In the genomic region with DNA sequence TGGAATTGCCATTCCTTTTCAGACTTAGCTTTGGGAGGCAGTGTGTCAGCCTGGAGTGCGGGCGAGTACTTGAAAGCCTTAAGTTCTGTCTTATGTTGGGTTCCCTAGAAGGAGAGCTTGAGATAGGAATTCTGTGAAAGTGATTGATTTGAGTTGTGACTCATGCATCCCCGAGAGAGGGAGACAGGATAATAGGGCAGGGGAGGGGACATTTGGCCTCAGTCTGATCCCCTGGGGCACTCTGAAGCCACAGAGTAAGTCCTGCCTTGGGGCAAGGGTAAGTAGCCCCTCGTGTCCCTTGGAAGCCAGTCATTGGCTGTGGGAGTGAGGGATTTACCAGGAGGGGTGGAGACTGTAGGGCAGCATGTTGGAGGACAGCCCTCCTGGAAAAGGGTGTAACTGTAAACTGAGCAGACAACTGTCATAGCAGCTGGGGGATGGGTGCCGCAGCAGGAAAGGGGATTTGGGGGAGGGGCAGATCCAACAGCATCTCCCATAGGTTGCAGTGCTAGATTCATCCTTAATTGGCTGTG, we compare ENCODE assay signal across 9 cellular contexts. TPM values are rescaled to one million over a fixed set of nuclear protein-coding genes. Genes with fewer than 3 reads are reported as not detected.
DNase-seq lines count a peak whose midpoint lies in the region; ATAC-seq and TF ChIP-seq lines count a peak whose summit lies in the region.
"Had no signal": no experiment of that assay in that cellular context is flagged by ENCODE, and none has a peak within 500 bp of the region (broad histone marks: within the 10 kb centered on the region; RNA-seq: fewer than 3 reads in every experiment).

No MANE protein-coding gene starts in this region.

- H3K4me3 Mint-ChIP-seq in HFFc6, result no peak overlapping the region
- H3K4me3 Mint-ChIP-seq: T-helper 1 cell treated with Interleukin-12 subunit alpha and Interleukin-12 subunit beta and Interleukin-4 antibody, amounts not matched to agents 30 μg/mL and 1 μg/mL, for 36 hours had no signal

- no peak for TF ChIP-seq POLR2A in stomach (IDR thresholded peaks at IDR 0.05)

- TF ChIP-seq CTCF in RWPE2 (IDR thresholded peaks at IDR 0.05; ENCODE audit: poor library complexity, severe bottlenecking) (no peak), heart right ventricle (IDR thresholded peaks at IDR 0.05) (no peak), stomach (IDR thresholded peaks at IDR 0.05) (no peak), HFFc6 (IDR thresholded peaks at IDR 0.05) (no peak)

- no peaks in the 10 kb centered on the region for H3K36me3 Mint-ChIP-seq in HFFc6 (ENCODE audit: low read depth)

- H3K9me3 Mint-ChIP-seq in HFFc6, result peaks cover 10% of the 10 kb centered on the region

- peaks cover 22% of the 10 kb centered on the region for H3K4me1 ChIP-seq in HUES48 (ENCODE audit: control insufficient read depth, insufficient read depth, low read length)
- H3K4me1 ChIP-seq in RWPE2 (ENCODE audit: insufficient read depth, poor library complexity, severe bottlenecking), result peaks cover 51% of the 10 kb centered on the region
- H3K4me1 ChIP-seq in heart right ventricle, result peaks cover 4 to 55% (median 26%) of the 10 kb centered on the region in 9 donors
- H3K4me1 ChIP-seq in stomach, result peaks cover 10 to 21% (median 16%) of the 10 kb centered on the region in 4 donors

- H3K27me3 Mint-ChIP-seq in HFFc6 (ENCODE audit: insufficient read depth), result peaks cover 2% of the 10 kb centered on the region; the same call in 1 of the 2 replicates

- no peak overlapping the region; the same call in 1 of the 2 replicates for H3K27ac Mint-ChIP-seq in HFFc6

- peaks cover 25% of the 10 kb centered on the region for H3K4me1 Mint-ChIP-seq in HFFc6 (ENCODE audit: low read depth)

- 26 to 33% methylated on average over 4 to 5 of the region's 5 CpGs for WGBS in heart right ventricle, 2 donors
- 36 to 57% (median 53%) methylated on average over 4 to 5 of the region's 5 CpGs for WGBS in stomach, 5 donors

- intact Hi-C loops in heart right ventricle (cut with DNase I) (no loop called here), stomach (cut with DNase I; ENCODE audit: low total_unique reads) (no loop called here)

- no peak overlapping the region for H3K9ac ChIP-seq in HUES48 (ENCODE audit: low read depth, low read length)

- ATAC-seq in RWPE2 (ENCODE audit: low read depth) (peak; percentile 62), heart right ventricle (peak; percentile 52 to 80 (median 70)), HG03139 (IDR thresholded peaks at IDR 0.05; ENCODE audit: unreplicated experiment) (no peak)

- H3K4me3 ChIP-seq in HUES48 (ENCODE audit: low read depth, low read length) (peak overlapping the region; percentile 18; the same call in 1 of the 2 replicates), RWPE2 (ENCODE audit: severe bottlenecking) (no peak overlapping the region), heart right ventricle (no peak overlapping the region), stomach (no peak overlapping the region)

- H3K9me3 ChIP-seq in HUES48 (ENCODE audit: control insufficient read depth, insufficient read depth, low read length), result no peaks in the 10 kb centered on the region
- H3K9me3 ChIP-seq in RWPE2 (ENCODE audit: severe bottlenecking), result no peaks in the 10 kb centered on the region
- no peaks in the 10 kb centered on the region for H3K9me3 ChIP-seq in heart right ventricle
- no peaks in the 10 kb centered on the region for H3K9me3 ChIP-seq in stomach

- DNase-seq in RWPE2 (ENCODE audit: low spot score), result peak; percentile 71
- peak in 1 of 2 donors; percentile 48 for DNase-seq in heart right ventricle
- DNase-seq in stomach, result no peak
- no peak for DNase-seq in HFFc6
- no peak for DNase-seq in SIG-M5 (lab: John Stamatoyannopoulos, UW)
- DNase-seq: effector memory CD4-positive, alpha-beta T cell had no signal

- TF ChIP-seq EP300 in stomach (IDR thresholded peaks at IDR 0.05), result no peak

- H3K27ac ChIP-seq in HUES48 (ENCODE audit: low read depth, low read length) (peak overlapping the region; percentile 80), RWPE2 (ENCODE audit: poor library complexity, severe bottlenecking) (peak overlapping the region; percentile 96), heart right ventricle (peak overlapping the region in 5 of 10 donors; percentile 0 to 73 (median 35)), stomach (peak overlapping the region in 3 of 5 donors; percentile 20 to 50 (median 29))

- no peaks in the 10 kb centered on the region for H3K27me3 ChIP-seq in HUES48 (ENCODE audit: control insufficient read depth, insufficient read depth, low read length)
- no peaks in the 10 kb centered on the region for H3K27me3 ChIP-seq in RWPE2 (ENCODE audit: insufficient read depth, poor library complexity, severe bottlenecking)
- no peaks in the 10 kb centered on the region for H3K27me3 ChIP-seq in heart right ventricle
- no peaks in the 10 kb centered on the region for H3K27me3 ChIP-seq in stomach

- H3K36me3 ChIP-seq in HUES48 (ENCODE audit: control insufficient read depth, insufficient read depth, low read length) (no peaks in the 10 kb centered on the region), RWPE2 (ENCODE audit: low read depth) (peaks cover 4% of the 10 kb centered on the region; the same call in 1 of the 2 replicates), heart right ventricle (no peaks in the 10 kb centered on the region), stomach (no peaks in the 10 kb centered on the region)

RNA-seq across cellular contexts. Expression of a gene that starts 44.0 kb away (rescaled TPM):
- total RNA-seq in heart right ventricle (10 to 100 TPM in 9 of 10 donors, 1 to 10 TPM in 1; 8.9 to 26.2 (median 14.0) TPM), stomach (10 to 100 TPM; 30.8 to 80.5 (median 43.8) TPM)
- polyA plus RNA-seq in heart right ventricle (1 to 10 TPM; 2.9 to 5.7 TPM), stomach (1 to 10 TPM; 5.7 to 7.7 (median 6.9) TPM)
- total RNA-seq in HFFc6 (2021; fragmentation: NEBNext Ultra II Directional; extraction: Animal tissue kit (Norgen Biotek cat#: 25700)), result 1 to 10 TPM; 1.3 to 5.0 (median 1.6) TPM

RNA-seq across cellular contexts. Expression of a gene that starts 50.0 kb away (rescaled TPM):
- total RNA-seq in heart right ventricle, result not detected
- polyA plus RNA-seq in heart right ventricle, result not detected
- not detected for total RNA-seq in stomach
- polyA plus RNA-seq in stomach, result 1 to 10 TPM in 2 of 3 donors, not detected in 1; 1.1 to 1.5 TPM
- total RNA-seq in HFFc6 (2021; fragmentation: NEBNext Ultra II Directional; extraction: Animal tissue kit (Norgen Biotek cat#: 25700)), result not detected
